ENCODE assay signal across 9 cellular contexts in genomic region chr1:201481004-201481380, GRCh38. TPM values are rescaled to one million over a fixed set of nuclear protein-coding genes. Genes with fewer than 3 reads are reported as not detected.
DNase-seq lines count a peak whose midpoint lies in the region; ATAC-seq, FAIRE-seq and TF ChIP-seq lines count a peak whose summit lies in the region.
"Had no signal": no experiment of that assay in that cellular context is flagged by ENCODE, and none has a peak within 500 bp of the region (broad histone marks: within the 10 kb centered on the region; RNA-seq: fewer than 3 reads in every experiment).

No MANE protein-coding gene starts in this region.

- peak overlapping the region; percentile 78 for H3K4me2 ChIP-seq in astrocyte (ENCODE audit: low read length)

- H3K27me3 ChIP-seq in astrocyte (ENCODE audit: insufficient read depth, low read length), result no peaks in the 10 kb centered on the region
- H3K27me3 ChIP-seq in subcutaneous abdominal adipose tissue (ENCODE audit: control insufficient read depth in 5 of 5, insufficient read depth in 4 of 5, low read length in 5 of 5), result no peaks in the 10 kb centered on the region

- H3K79me2 ChIP-seq in astrocyte (ENCODE audit: insufficient read depth, low read length), result no peaks in the 10 kb centered on the region

- H3K9ac ChIP-seq in astrocyte (ENCODE audit: low read length) (no peak overlapping the region), subcutaneous abdominal adipose tissue (ENCODE audit: low read length in 5 of 5) (peak overlapping the region in 2 of 5 donors; percentile 54 to 64)

- H3K27ac ChIP-seq in astrocyte (ENCODE audit: low read depth, low read length) (no peak overlapping the region), subcutaneous abdominal adipose tissue (ENCODE audit: low read depth, low read length) (peak overlapping the region; percentile 46)

- no peak for FAIRE-seq in astrocyte (lab: Jason Lieb, UNC)

- peak overlapping the region; percentile 87 for H3K27ac Mint-ChIP-seq in astrocyte (ENCODE audit: unreplicated experiment)

- peaks cover 32% of the 10 kb centered on the region for H3K4me1 Mint-ChIP-seq in astrocyte (ENCODE audit: low read depth, unreplicated experiment)

- H3K36me3 ChIP-seq in astrocyte (ENCODE audit: insufficient read depth, low read length) (peaks cover 18% of the 10 kb centered on the region), subcutaneous abdominal adipose tissue (ENCODE audit: control insufficient read depth in 5 of 5, insufficient read depth in 5 of 5, low read length in 5 of 5) (peaks cover 0 to 32% (median 27%) of the 10 kb centered on the region in 5 donors)

- no peaks in the 10 kb centered on the region for H3K9me3 Mint-ChIP-seq in astrocyte (ENCODE audit: unreplicated experiment)

- peaks cover 21% of the 10 kb centered on the region for H3K4me1 ChIP-seq in astrocyte (ENCODE audit: insufficient read depth, low read length)
- peaks cover 6 to 30% (median 28%) of the 10 kb centered on the region in 5 donors for H3K4me1 ChIP-seq in subcutaneous abdominal adipose tissue (ENCODE audit: control insufficient read depth in 5 of 5, insufficient read depth in 5 of 5, low read length in 5 of 5)

- H3K9me3 ChIP-seq in astrocyte (ENCODE audit: insufficient read depth, low read depth, low read length) (no peaks in the 10 kb centered on the region), subcutaneous abdominal adipose tissue (ENCODE audit: control insufficient read depth in 5 of 5, low read length in 5 of 5) (no peaks in the 10 kb centered on the region)

- no peak overlapping the region for H2AFZ ChIP-seq in astrocyte (ENCODE audit: low read depth, low read length)

- peak; percentile 53 for DNase-seq in NCI-H748 (lab: John Stamatoyannopoulos, UW; ENCODE audit: unreplicated experiment)
- DNase-seq in NCI-H748 treated with DMSO at 0.1 percent for 48 hours (lab: John Stamatoyannopoulos, UW), result no peak
- no peak for DNase-seq in astrocyte (ENCODE audit: low read depth)
- peak; percentile 75 for DNase-seq in islet precursor cell
- DNase-seq in head of caudate nucleus, result no peak

- peaks cover 35% of the 10 kb centered on the region for H4K20me1 ChIP-seq in astrocyte (ENCODE audit: insufficient read depth, low read length)

- TF ChIP-seq CTCF in astrocyte (IDR thresholded peaks at IDR 0.05; ENCODE audit: insufficient read depth, low read depth, low read length), result no peak

- ATAC-seq in HG03439 (IDR thresholded peaks at IDR 0.05; ENCODE audit: unreplicated experiment), result no peak
- ATAC-seq in HG03135 (IDR thresholded peaks at IDR 0.05; ENCODE audit: unreplicated experiment), result no peak

- peaks cover 8% of the 10 kb centered on the region for H3K36me3 Mint-ChIP-seq in astrocyte (ENCODE audit: low read depth, unreplicated experiment)

- H3K27me3 Mint-ChIP-seq in astrocyte (ENCODE audit: low read depth, unreplicated experiment), result peaks cover 3% of the 10 kb centered on the region

- peak overlapping the region; percentile 29 for H3K4me3 Mint-ChIP-seq in astrocyte (ENCODE audit: unreplicated experiment)

- H3K4me3 ChIP-seq in astrocyte (ENCODE audit: insufficient read depth, low read depth, low read length), result peak overlapping the region; percentile 29
- peak overlapping the region; percentile 34 to 62 (median 57) for H3K4me3 ChIP-seq in subcutaneous abdominal adipose tissue (ENCODE audit: low read depth in 1 of 5, low read length in 5 of 5)

- intact Hi-C loops in head of caudate nucleus (cut with DNase I), result no loop called here

RNA-seq across cellular contexts. Expression of gene PHLDA3, which starts 12.0 kb away (rescaled TPM):
- total RNA-seq in astrocyte, result 150 and 152 TPM in 2 replicates

RNA-seq across cellular contexts. Expression of gene CSRP1, which starts 25.9 kb away (rescaled TPM):
- 289 and 317 TPM in 2 replicates for total RNA-seq in astrocyte

RNA-seq across cellular contexts. Expression of gene NAV1, which starts 57.9 kb away (rescaled TPM):
- total RNA-seq in astrocyte, result 79.7 and 85.2 TPM in 2 replicates

RNA-seq across cellular contexts. Expression of gene TNNI1, which starts 59.5 kb away (rescaled TPM):
- 3.0 and 3.2 TPM in 2 replicates for total RNA-seq in astrocyte
- total RNA-seq: HT1080 had no signal

Comparison
In these comparisons a context has a peak if more than half of its experiments do, and no peak if none do; other contexts are left out.
1. DNase-seq: peak in NCI-H748 (single experiment) and islet precursor cell (single experiment); none in NCI-H748 treated with DMSO at 0.1 percent for 48 hours (single experiment), astrocyte (single experiment) and head of caudate nucleus (0 of 42).